In the genomic region with DNA sequence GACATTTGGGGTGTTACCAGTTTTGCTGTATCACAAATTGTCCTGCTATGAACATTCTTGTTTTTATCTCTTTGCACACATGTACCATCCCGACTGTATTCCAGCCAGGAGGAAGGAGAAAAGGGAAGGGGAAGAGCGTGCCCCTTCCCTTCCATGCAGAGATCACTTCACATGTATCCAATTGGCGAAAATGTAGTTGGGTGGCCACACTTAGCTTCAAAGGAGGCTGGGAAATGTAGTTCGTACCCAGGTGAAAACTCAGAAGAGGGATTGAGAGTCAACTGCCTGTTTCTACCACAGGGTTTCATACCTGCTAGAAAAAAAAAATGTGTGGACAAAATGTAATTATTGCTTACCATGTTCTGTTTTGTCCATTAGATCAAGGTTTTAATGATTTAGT, we compare ENCODE assay signal across 23 cellular contexts.
"Had no signal": no experiment of that assay in that cellular context is flagged by ENCODE, and none has a peak within 500 bp of the region (broad histone marks: within the 10 kb centered on the region; RNA-seq: fewer than 3 reads in every experiment).

No MANE protein-coding gene starts in this region.

- H3K27me3 ChIP-seq: body of pancreas, cardiac muscle cell, gastroesophageal sphincter, testis, vagina had no signal

- H3K36me3 ChIP-seq: cardiac muscle cell, gastroesophageal sphincter, vagina had no signal

- H3K9me3 ChIP-seq: body of pancreas, testis had no signal

- ATAC-seq: activated CD8-positive, alpha-beta T cell treated with anti-CD3 and anti-CD28 coated beads, Interleukin-2, amount 10 ng/mL, durations not matched to agents 7 days and 5 days; gastroesophageal sphincter; left ventricle myocardium superior; natural killer cell had no signal

- H3K4me3 ChIP-seq: body of pancreas, cardiac muscle cell, gastroesophageal sphincter, testis, vagina had no signal

- DNase-seq: activated CD4-positive, alpha-beta T cell treated with anti-CD3 and anti-CD28 coated beads, Interleukin-2, amount 10 ng/mL, durations not matched to agents 7 days and 5 days; activated CD4-positive, CD25-positive, alpha-beta regulatory T cell treated with anti-CD3 and anti-CD28 coated beads, Interleukin-2, amount 50 U/mL, for 72 hours; activated CD8-positive, alpha-beta T cell treated with anti-CD3 and anti-CD28 coated beads, Interleukin-2, amount 10 ng/mL, durations not matched to agents 7 days and 5 days; activated gamma-delta T cell; activated naive CD4-positive, alpha-beta T cell treated with anti-CD3 and anti-CD28 coated beads, Interleukin-2, amount 50 U/mL, for 16 hours; anterior cingulate cortex; body of pancreas; cortex of kidney; head of caudate nucleus; hypothalamus; left ventricle myocardium superior; mammary epithelial cell; midbrain; natural killer cell; retina; stimulated activated CD4-positive, alpha-beta T cell treated with anti-CD3 and anti-CD28 coated beads, Interleukin-2, amount 100 ng/mL, for 48 hours; stimulated activated naive CD4-positive, alpha-beta T cell; testis; trophoblast cell had no signal

- H3K4me1 ChIP-seq: gastroesophageal sphincter, testis, vagina had no signal

- H3K27ac ChIP-seq: body of pancreas, cardiac muscle cell, gastroesophageal sphincter, testis, vagina, VCaP had no signal
